9 cellular contexts compared by ENCODE assay signal in genomic region chr6:15243994-15244604, GRCh38. TPM values are rescaled to one million over a fixed set of nuclear protein-coding genes. Genes with fewer than 3 reads are reported as not detected.
A peak's percentile ranks its signal among the peaks of the same experiment; 100 is the strongest.
DNase-seq lines count a peak whose midpoint lies in the region; ATAC-seq, FAIRE-seq and TF ChIP-seq lines count a peak whose summit lies in the region.
"Had no signal": no experiment of that assay in that cellular context is flagged by ENCODE, and none has a peak within 500 bp of the region (broad histone marks: within the 10 kb centered on the region; RNA-seq: fewer than 3 reads in every experiment).

No MANE protein-coding gene starts in this region.

- no peak for ATAC-seq in RWPE2 (ENCODE audit: low read depth)

- peak overlapping the region; percentile 74 for H3K4me3 ChIP-seq in RWPE2 (ENCODE audit: severe bottlenecking)
- H3K4me3 ChIP-seq in fibroblast of the aortic adventitia (ENCODE audit: low read depth, low read length) = peak overlapping the region; percentile 90
- peak overlapping the region; percentile 74 to 88 (median 83) for H3K4me3 ChIP-seq in sigmoid colon

- peak overlapping the region; percentile 73 for H3K27ac ChIP-seq in RWPE2 (ENCODE audit: poor library complexity, severe bottlenecking)
- peak overlapping the region; percentile 91 to 98 (median 96) for H3K27ac ChIP-seq in sigmoid colon

- H3K9me3 ChIP-seq in RWPE2 (ENCODE audit: severe bottlenecking) = no peaks in the 10 kb centered on the region
- H3K9me3 ChIP-seq in sigmoid colon = no peaks in the 10 kb centered on the region

- TF ChIP-seq POLR2A in GM12891 (IDR thresholded peaks at IDR 0.05; ENCODE audit: low read depth, low read length) (no peak), sigmoid colon (IDR thresholded peaks at IDR 0.05) (no peak)

- TF ChIP-seq EP300 in sigmoid colon (IDR thresholded peaks at IDR 0.05) = no peak

- intact Hi-C loops in sigmoid colon (cut with DNase I) = loop anchor here (2.0 kb wide), 2 partner anchors 199 to 765 kb away; no protein-coding TSS in a partner anchor

- TF ChIP-seq CTCF in RWPE2 (IDR thresholded peaks at IDR 0.05; ENCODE audit: poor library complexity, severe bottlenecking) = no peak
- TF ChIP-seq CTCF in fibroblast of the aortic adventitia (IDR thresholded peaks at IDR 0.05; ENCODE audit: insufficient read depth, low read length) = no peak
- TF ChIP-seq CTCF in sigmoid colon (IDR thresholded peaks at IDR 0.05) = no peak

- H3K4me1 ChIP-seq in RWPE2 (ENCODE audit: insufficient read depth, poor library complexity, severe bottlenecking) (no peaks in the 10 kb centered on the region), sigmoid colon (peaks cover 0 to 29% (median 18%) of the 10 kb centered on the region in 4 donors)

- peak; percentile 38 for FAIRE-seq in GM12891 (lab: Jason Lieb, UNC)
- FAIRE-seq: colon had no signal

- H3K36me3 ChIP-seq in RWPE2 (ENCODE audit: low read depth) (no peaks in the 10 kb centered on the region), sigmoid colon (no peaks in the 10 kb centered on the region)

- WGBS in sigmoid colon, 2 donors = 78% methylated on average over 24 of the region's 24 CpGs

- no peaks in the 10 kb centered on the region for H3K27me3 ChIP-seq in RWPE2 (ENCODE audit: insufficient read depth, poor library complexity, severe bottlenecking)
- no peaks in the 10 kb centered on the region for H3K27me3 ChIP-seq in sigmoid colon

- no peak for DNase-seq in GM12891 (ENCODE audit: insufficient read length, low spot score)
- DNase-seq in RWPE2 (ENCODE audit: low spot score) = no peak
- no peak for DNase-seq in fibroblast of the aortic adventitia (ENCODE audit: low read depth)
- DNase-seq in sigmoid colon = no peak
- no peak for DNase-seq in NCI-H1048 (lab: John Stamatoyannopoulos, UW)
- no peak for DNase-seq in NCI-H128 (lab: John Stamatoyannopoulos, UW; ENCODE audit: unreplicated experiment)
- DNase-seq in dermis blood vessel endothelial cell = no peak
- DNase-seq in GM19240 (ENCODE audit: insufficient read length, low spot score) = no peak

TF ChIP-seq in GM12891, 5 proteins besides CTCF, POLR2A, EP300 and RAD21:
- TF ChIP-seq PAX5 (IDR thresholded peaks at IDR 0.05; ENCODE audit: insufficient read depth, low read length, severe bottlenecking) = no peak
- no peak for TF ChIP-seq SPI1 (IDR thresholded peaks at IDR 0.05; ENCODE audit: low read depth, low read length)
- no peak for TF ChIP-seq POLR2AphosphoS5 (IDR thresholded peaks at IDR 0.05; ENCODE audit: low read depth, low read length)
- no peak for TF ChIP-seq TAF1 (IDR thresholded peaks at IDR 0.05; ENCODE audit: low read depth, low read length)
- TF ChIP-seq POU2F2 (IDR thresholded peaks at IDR 0.05; ENCODE audit: low read depth, low read length) = no peak

RNA-seq across cellular contexts. Expression of gene JARID2, which starts 1.8 kb away (rescaled TPM):
- polyA plus RNA-seq in GM12891 (2012; ENCODE audit: low read depth, missing spikeins) = 10.5 TPM
- total RNA-seq in fibroblast of the aortic adventitia (ENCODE audit: low replicate concordance) (2.9 and 8.3 TPM in 2 replicates), sigmoid colon (1 to 10 TPM; 6.1 to 7.8 (median 6.8) TPM), dermis blood vessel endothelial cell (15.3 and 17.6 TPM in 2 replicates)
- polyA plus RNA-seq in sigmoid colon = 1 to 10 TPM; 1.8 to 7.3 (median 2.1) TPM
